In genomic region chr9:128005938-128006337, GRCh38 we compare ENCODE assay signal across 11 cellular contexts. TPM values are rescaled to one million over a fixed set of nuclear protein-coding genes. Genes with fewer than 3 reads are reported as not detected.
A peak's percentile ranks its signal among the peaks of the same experiment; 100 is the strongest.
DNase-seq lines count a peak whose midpoint lies in the region; ATAC-seq and TF ChIP-seq lines count a peak whose summit lies in the region.
"Had no signal": no experiment of that assay in that cellular context is flagged by ENCODE, and none has a peak within 500 bp of the region (broad histone marks: within the 10 kb centered on the region; RNA-seq: fewer than 3 reads in every experiment).

No MANE protein-coding gene starts in this region.

- in situ Hi-C loops in GM23248 (cut with MboI): no loop called here

- WGBS in heart right ventricle, 2 donors: 39 to 47% methylated on average over 11 of the region's 11 CpGs
- WGBS in GM23248 (ENCODE audit: low coverage in 1 of 2, low lambda C conversion rate in 2 of 2, missing lambda C conversion rate in 2 of 2), 2 experiments: 70 to 71% methylated on average over 11 of the region's 11 CpGs

- peaks cover 7% of the 10 kb centered on the region for H3F3A ChIP-seq in GM23248 (ENCODE audit: insufficient read depth)

- intact Hi-C loops in heart right ventricle (cut with DNase I) (no loop called here), sciatic nerve (cut with DNase I) (no loop called here)

- peaks cover 2 to 53% (median 33%) of the 10 kb centered on the region in 9 donors for H3K4me1 ChIP-seq in heart right ventricle
- H3K4me1 ChIP-seq in GM23248 (ENCODE audit: insufficient read depth): peaks cover 6% of the 10 kb centered on the region

- no peaks in the 10 kb centered on the region for H3K79me2 ChIP-seq in GM23248 (ENCODE audit: insufficient read depth)

- H4K20me1 ChIP-seq in GM23248 (ENCODE audit: insufficient read depth): no peaks in the 10 kb centered on the region

- peak; percentile 45 to 81 (median 52) for ATAC-seq in heart right ventricle
- peak; percentile 65 for ATAC-seq in sciatic nerve
- ATAC-seq in HG03025 (IDR thresholded peaks at IDR 0.05; ENCODE audit: low FRiP score, unreplicated experiment): no peak
- ATAC-seq in HG02981 (IDR thresholded peaks at IDR 0.05; ENCODE audit: unreplicated experiment): no peak

- H3K9me2 ChIP-seq in GM23248 (ENCODE audit: insufficient read depth): no peaks in the 10 kb centered on the region

- TF ChIP-seq CTCF in heart right ventricle (IDR thresholded peaks at IDR 0.05): no peak

- DNase-seq in NCI-H1092 (lab: John Stamatoyannopoulos, UW) (peak; percentile 18), NCI-H1092 treated with DMSO at 0.1 percent for 48 hours (lab: John Stamatoyannopoulos, UW) (no peak), SHP77 (lab: John Stamatoyannopoulos, UW) (peak; percentile 86 to 92), heart right ventricle (peak; percentile 39 to 47), sciatic nerve (ENCODE audit: low spot score) (no peak), GM23248 (no peak)
- DNase-seq: 8988T; activated T-cell treated with anti-CD3 and anti-CD28 coated beads, Interleukin-2, amount 50 U/mL, for 1 hour had no signal

- H3K27me3 ChIP-seq in heart right ventricle: no peaks in the 10 kb centered on the region
- H3K27me3 ChIP-seq in GM23248 (replicated peaks; ENCODE audit: insufficient read depth): no peaks in the 10 kb centered on the region

- peak overlapping the region in 3 of 10 donors; percentile 9 to 64 (median 10) for H3K27ac ChIP-seq in heart right ventricle
- H3K27ac ChIP-seq in GM23248: no peak overlapping the region
- H3K27ac ChIP-seq: RWPE1 had no signal

- no peak overlapping the region for H3K9ac ChIP-seq in GM23248

- H3K4me3 ChIP-seq in heart right ventricle (no peak overlapping the region), GM23248 (no peak overlapping the region)

- no peak overlapping the region for H2AFZ ChIP-seq in GM23248

- no peak overlapping the region for H3K4me2 ChIP-seq in GM23248 (ENCODE audit: unreplicated experiment)

- H3K9me3 ChIP-seq in heart right ventricle (peaks cover 0 to 10% (median 0%) of the 10 kb centered on the region in 11 donors), GM23248 (ENCODE audit: low read depth) (no peaks in the 10 kb centered on the region)

- H3K36me3 ChIP-seq in heart right ventricle (no peaks in the 10 kb centered on the region), GM23248 (ENCODE audit: low read depth) (no peaks in the 10 kb centered on the region)

RNA-seq across cellular contexts. Expression of gene EEIG1, which starts 25.1 kb away (rescaled TPM):
- total RNA-seq in heart right ventricle (10 to 100 TPM; 11.1 to 33.5 (median 25.1) TPM), sciatic nerve (96.8 TPM)
- polyA plus RNA-seq in heart right ventricle (10 to 100 TPM in 1 of 2 donors, 1 to 10 TPM in 1; 6.7 to 13.0 TPM), GM23248 (2016; fragmentation: Nextera tagmentation; extraction: Ambion mirVana) (8.9 and 9.3 TPM in 2 replicates)
- 6.1 and 29.6 TPM in 2 replicates for total RNA-seq in GM23248 (2014; rRNA removed; shearing (Covaris generic))

Comparison
In these comparisons a context has a peak if more than half of its experiments do, and no peak if none do; other contexts are left out.
1. DNase-seq: peak in NCI-H1092 (single experiment), SHP77 (2 of 2) and heart right ventricle (2 of 2); none in NCI-H1092 treated with DMSO at 0.1 percent for 48 hours (single experiment), sciatic nerve (single experiment) and GM23248 (single experiment).
2. ATAC-seq: peak in heart right ventricle (8 of 8) and sciatic nerve (single experiment); none in HG03025 (single experiment) and HG02981 (single experiment).